In genomic region chr7:5532520-5533335, GRCh38 we compare ENCODE assay signal across 8 cellular contexts.
DNase-seq lines count a peak whose midpoint lies in the region; ATAC-seq lines count a peak whose summit lies in the region.

No MANE protein-coding gene starts in this region.

- H3K4me3 ChIP-seq in iPS-15b (ENCODE audit: low read depth, low read length), result peak overlapping the region; percentile 99

- H3K4me1 ChIP-seq in iPS-15b (ENCODE audit: control insufficient read depth, insufficient read depth, low read length), result peaks cover 15% of the 10 kb centered on the region

- H3K36me3 ChIP-seq in iPS-15b (ENCODE audit: control insufficient read depth, insufficient read depth, low read length), result peaks cover 21% of the 10 kb centered on the region

- ATAC-seq in GM21515 (IDR thresholded peaks at IDR 0.05; ENCODE audit: unreplicated experiment), result peak; percentile 34
- no peak for ATAC-seq in HG02623 (IDR thresholded peaks at IDR 0.05; ENCODE audit: unreplicated experiment)

- no peaks in the 10 kb centered on the region for H3K27me3 ChIP-seq in iPS-15b (ENCODE audit: control insufficient read depth, insufficient read depth, low read length)

- no peaks in the 10 kb centered on the region for H3K9me3 ChIP-seq in iPS-15b (ENCODE audit: control insufficient read depth, insufficient read depth, low read length)

- peak overlapping the region; percentile 54 for H3K9ac ChIP-seq in iPS-15b (ENCODE audit: low read depth, low read length)

- DNase-seq in ELF-1 (ENCODE audit: low read depth, low spot score), result peak; percentile 82
- peak; percentile 74 to 75 for DNase-seq in Kasumi-1 (lab: John Stamatoyannopoulos, UW)
- DNase-seq in activated CD8-positive, alpha-beta memory T cell treated with anti-CD3 and anti-CD28 coated beads, Interleukin-2, amount 50 U/mL, for 48 hours, result peak; percentile 78
- peak; percentile 28 to 39 for DNase-seq in stimulated activated CD4-positive, alpha-beta T cell treated with anti-CD3 and anti-CD28 coated beads, Interleukin-15, amount 100 ng/mL, for 1 hour (ENCODE audit: low read depth in 1 of 2, low spot score in 1 of 2)
- no peak for DNase-seq in DMS153 (lab: John Stamatoyannopoulos, UW)
